In the genomic region with DNA sequence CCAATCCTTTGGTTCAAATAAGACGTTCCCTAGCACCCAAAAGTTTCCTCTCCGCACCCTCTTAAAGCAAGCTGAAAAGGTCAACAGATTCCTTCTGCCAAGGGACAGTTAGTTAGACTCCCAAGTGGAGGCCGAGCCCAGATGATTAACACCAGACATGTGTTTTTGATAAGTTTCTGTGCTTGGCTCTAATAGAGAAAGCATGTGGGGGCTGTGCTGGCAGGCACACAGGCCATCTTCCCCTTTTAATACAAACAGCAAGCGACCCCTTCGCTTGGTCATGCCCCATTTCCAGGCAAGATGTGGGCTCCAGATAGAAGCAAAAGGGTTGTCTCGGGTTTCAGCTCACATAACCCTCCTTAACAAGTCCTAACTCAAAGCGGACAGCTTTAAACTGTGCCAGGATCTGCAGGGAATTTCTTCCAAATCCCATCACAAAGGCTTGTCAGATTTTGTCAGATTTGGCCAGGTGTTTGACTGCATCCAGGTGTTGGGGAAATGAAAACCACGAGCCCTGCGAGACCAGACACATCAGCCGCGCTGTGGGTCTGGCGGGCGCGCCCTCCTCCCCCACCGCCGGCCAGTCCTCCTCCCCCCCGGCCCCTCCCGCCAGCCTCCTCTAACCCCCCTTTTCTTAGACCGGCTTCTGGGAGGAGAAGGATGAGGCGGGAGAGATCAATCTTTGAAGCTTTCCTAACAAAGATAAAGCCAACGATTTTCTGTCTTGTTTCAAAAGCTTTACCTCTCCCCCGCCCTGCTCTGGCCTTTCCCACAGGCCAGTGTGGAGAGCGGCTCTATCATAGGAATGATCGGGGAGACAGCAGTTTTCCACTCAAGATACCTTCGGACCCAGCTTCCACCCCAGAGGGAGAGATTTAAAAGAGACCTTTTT, we compare ENCODE assay signal across 9 cellular contexts. TPM values are rescaled to one million over a fixed set of nuclear protein-coding genes. Genes with fewer than 3 reads are reported as not detected.
A peak's percentile ranks its signal among the peaks of the same experiment; 100 is the strongest.
DNase-seq lines count a peak whose midpoint lies in the region; ATAC-seq and TF ChIP-seq lines count a peak whose summit lies in the region.
"Had no signal": no experiment of that assay in that cellular context is flagged by ENCODE, and none has a peak within 500 bp of the region (broad histone marks: within the 10 kb centered on the region; RNA-seq: fewer than 3 reads in every experiment).

No MANE protein-coding gene starts in this region.

- ATAC-seq in RWPE2 (ENCODE audit: low read depth) (peak; percentile 23), HG03108 (IDR thresholded peaks at IDR 0.05; ENCODE audit: unreplicated experiment) (no peak)

- no peak overlapping the region for H2AFZ ChIP-seq in osteoblast (ENCODE audit: low read length)

- peak overlapping the region; percentile 77 for H3K4me3 ChIP-seq in RWPE2 (ENCODE audit: severe bottlenecking)
- peak overlapping the region; percentile 43 for H3K4me3 ChIP-seq in osteoblast (ENCODE audit: insufficient read depth, low read length)
- H3K4me3 ChIP-seq: BLaER1 had no signal

- H3K4me1 ChIP-seq in RWPE2 (ENCODE audit: insufficient read depth, poor library complexity, severe bottlenecking) (peaks cover 37% of the 10 kb centered on the region), osteoblast (ENCODE audit: insufficient read depth, low read length) (peaks cover 41% of the 10 kb centered on the region)

- H4K20me1 ChIP-seq in osteoblast (ENCODE audit: insufficient read depth, low read length) = no peaks in the 10 kb centered on the region

- peak overlapping the region; percentile 95 for H3K4me2 ChIP-seq in osteoblast (ENCODE audit: insufficient read depth, low read length)
- H3K4me2 ChIP-seq: BLaER1 had no signal

- peak; percentile 41 for DNase-seq in NCI-H748 (lab: John Stamatoyannopoulos, UW; ENCODE audit: unreplicated experiment)
- DNase-seq in NCI-H748 treated with DMSO at 0.1 percent for 48 hours (lab: John Stamatoyannopoulos, UW) = no peak
- peak; percentile 79 for DNase-seq in RWPE2 (ENCODE audit: low spot score)
- DNase-seq in fibroblast of gingiva (ENCODE audit: low read depth) = peak; percentile 68
- peak; percentile 96 for DNase-seq in osteoblast (ENCODE audit: insufficient read length, low spot score, missing footprints)
- no peak for DNase-seq in NCI-H1436 treated with DMSO at 0.1 percent for 48 hours (lab: John Stamatoyannopoulos, UW)
- no peak for DNase-seq in stimulated activated CD4-positive, alpha-beta T cell treated with anti-CD3 and anti-CD28 coated beads, Interleukin-15, amount 100 ng/mL, for 24 hours

- H3K9me3 ChIP-seq in RWPE2 (ENCODE audit: severe bottlenecking) (no peaks in the 10 kb centered on the region), osteoblast (ENCODE audit: low read depth, low read length) (no peaks in the 10 kb centered on the region)
- H3K9me3 ChIP-seq: BLaER1 had no signal

- H3K36me3 ChIP-seq in RWPE2 (ENCODE audit: low read depth) (peaks cover 24% of the 10 kb centered on the region), osteoblast (ENCODE audit: insufficient read depth, low read length) (no peaks in the 10 kb centered on the region)
- H3K36me3 ChIP-seq: BLaER1 had no signal

- peak overlapping the region; percentile 99 for H3K27ac ChIP-seq in RWPE2 (ENCODE audit: poor library complexity, severe bottlenecking)
- H3K27ac ChIP-seq in osteoblast (ENCODE audit: low read depth, low read length) = peak overlapping the region; percentile 98
- H3K27ac ChIP-seq: BLaER1 had no signal

- H3K79me2 ChIP-seq in osteoblast (ENCODE audit: insufficient read depth, low read length) = peaks cover 2% of the 10 kb centered on the region

- H3K27me3 ChIP-seq in RWPE2 (ENCODE audit: insufficient read depth, poor library complexity, severe bottlenecking) (no peaks in the 10 kb centered on the region), osteoblast (ENCODE audit: insufficient read depth, low read length) (no peaks in the 10 kb centered on the region)

- TF ChIP-seq CTCF in RWPE2 (IDR thresholded peaks at IDR 0.05; ENCODE audit: poor library complexity, severe bottlenecking) (no peak), osteoblast (IDR thresholded peaks at IDR 0.05; ENCODE audit: extremely low read depth, low read depth, low read length) (no peak)

RNA-seq across cellular contexts. Expression of gene HES1, which starts 3.4 kb away (rescaled TPM):
- total RNA-seq in osteoblast = 4.4 and 4.7 TPM in 2 replicates

Comparison
In these comparisons a context has a peak if more than half of its experiments do, and no peak if none do; other contexts are left out.
1. DNase-seq: peak in NCI-H748 (single experiment), RWPE2 (single experiment), fibroblast of gingiva (single experiment) and osteoblast (single experiment); none in NCI-H748 treated with DMSO at 0.1 percent for 48 hours (single experiment), NCI-H1436 treated with DMSO at 0.1 percent for 48 hours (single experiment) and stimulated activated CD4-positive, alpha-beta T cell treated with anti-CD3 and anti-CD28 coated beads, Interleukin-15, amount 100 ng/mL, for 24 hours (single experiment).